In the genomic region with DNA sequence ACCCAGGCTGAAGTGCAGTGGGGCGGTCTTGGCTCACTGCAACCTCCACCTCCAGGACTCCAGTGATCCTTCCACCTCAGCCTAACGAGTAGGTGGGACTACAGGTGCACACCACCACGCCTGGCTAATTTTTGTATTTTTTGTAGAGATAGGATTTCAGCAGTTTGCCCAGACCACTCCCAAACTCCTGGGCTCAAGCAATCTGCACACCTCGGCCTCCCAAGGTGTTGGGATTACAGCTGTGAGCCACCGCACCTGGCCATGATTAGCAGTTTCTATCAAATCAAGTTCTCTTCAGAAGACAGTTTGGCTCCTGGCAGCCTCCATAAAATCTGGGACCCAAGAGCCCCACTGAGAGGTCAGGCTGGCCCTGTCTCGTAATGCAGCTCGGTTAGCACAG, we compare ENCODE assay signal across 23 cellular contexts.
"Had no signal": no experiment of that assay in that cellular context is flagged by ENCODE, and none has a peak within 500 bp of the region (broad histone marks: within the 10 kb centered on the region; RNA-seq: fewer than 3 reads in every experiment).

No MANE protein-coding gene starts in this region.

- H3K27ac ChIP-seq: colonic mucosa, esophagus muscularis mucosa, heart right ventricle, lower lobe of right lung, prostate gland, right atrium auricular region, suprapubic skin, transverse colon, upper lobe of right lung, uterus had no signal

- H3K27me3 ChIP-seq: colonic mucosa, esophagus muscularis mucosa, right atrium auricular region, suprapubic skin, transverse colon, upper lobe of right lung, uterus had no signal

- H3K4me3 Mint-ChIP-seq: dendritic cell treated with granulocyte-macrophage colony-stimulating factor and Interleukin-4, amounts not matched to agents 40 ng/mL and 50 ng/mL, for 4 days; endodermal cell; naive thymus-derived CD8-positive, alpha-beta T cell; stimulated activated naive B cell treated with anti-CD40 and anti-IgM and Interleukin-4, amounts not matched to agents 10 μg/mL and 1 μg/mL and 100 μg/mL, for 72 hours; stimulated activated naive CD8-positive, alpha-beta T cell treated with anti-CD3 and anti-CD28 coated beads, Interleukin-15, Interleukin-2, amounts not matched to agents 100 ng/mL and 50 ng/mL, for 24 hours had no signal

- H3K27me3 Mint-ChIP-seq: dendritic cell treated with granulocyte-macrophage colony-stimulating factor and Interleukin-4, amounts not matched to agents 40 ng/mL and 50 ng/mL, for 4 days; stimulated activated naive CD8-positive, alpha-beta T cell treated with anti-CD3 and anti-CD28 coated beads, Interleukin-15, Interleukin-2, amounts not matched to agents 100 ng/mL and 50 ng/mL, for 24 hours had no signal

- H3K4me1 ChIP-seq: colonic mucosa, esophagus muscularis mucosa, heart right ventricle, lower lobe of right lung, prostate gland, right atrium auricular region, transverse colon, upper lobe of right lung, uterus had no signal

- H3K9me3 Mint-ChIP-seq: dendritic cell treated with granulocyte-macrophage colony-stimulating factor and Interleukin-4, amounts not matched to agents 40 ng/mL and 50 ng/mL, for 4 days; endodermal cell; naive thymus-derived CD8-positive, alpha-beta T cell; stimulated activated naive B cell treated with anti-CD40 and anti-IgM and Interleukin-4, amounts not matched to agents 10 μg/mL and 1 μg/mL and 100 μg/mL, for 72 hours; stimulated activated naive CD8-positive, alpha-beta T cell treated with anti-CD3 and anti-CD28 coated beads, Interleukin-15, Interleukin-2, amounts not matched to agents 100 ng/mL and 50 ng/mL, for 24 hours had no signal

- H3K27ac Mint-ChIP-seq: dendritic cell treated with granulocyte-macrophage colony-stimulating factor and Interleukin-4, amounts not matched to agents 40 ng/mL and 50 ng/mL, for 4 days; endodermal cell; naive thymus-derived CD8-positive, alpha-beta T cell; stimulated activated naive B cell treated with anti-CD40 and anti-IgM and Interleukin-4, amounts not matched to agents 10 μg/mL and 1 μg/mL and 100 μg/mL, for 72 hours; stimulated activated naive CD8-positive, alpha-beta T cell treated with anti-CD3 and anti-CD28 coated beads, Interleukin-15, Interleukin-2, amounts not matched to agents 100 ng/mL and 50 ng/mL, for 24 hours had no signal

- DNase-seq: colonic mucosa; effector CD8-positive, alpha-beta T cell; endodermal cell; foreskin melanocyte; glutamatergic neuron; heart right ventricle; hippocampal formation; left ventricle myocardium superior; lower lobe of right lung; naive thymus-derived CD8-positive, alpha-beta T cell; small intestine; stimulated activated CD4-positive, alpha-beta T cell treated with anti-CD3 and anti-CD28 coated beads, Interleukin-15, amount 100 ng/mL, for 24 hours; stimulated activated CD4-positive, alpha-beta T cell treated with anti-CD3 and anti-CD28 coated beads, Interleukin-2, amount 100 ng/mL, for 48 hours; stimulated activated naive B cell treated with anti-CD40 and anti-IgM and Interleukin-4, amounts not matched to agents 10 μg/mL and 1 μg/mL and 100 μg/mL, for 72 hours; transverse colon; upper lobe of right lung; uterus had no signal

- ATAC-seq: heart right ventricle; left ventricle myocardium superior; lower lobe of right lung; naive thymus-derived CD8-positive, alpha-beta T cell; stimulated activated naive B cell treated with anti-CD40 and anti-IgM and Interleukin-4, amounts not matched to agents 10 μg/mL and 1 μg/mL and 100 μg/mL, for 72 hours; upper lobe of right lung had no signal

- H3K36me3 Mint-ChIP-seq: naive thymus-derived CD8-positive, alpha-beta T cell; stimulated activated naive B cell treated with anti-CD40 and anti-IgM and Interleukin-4, amounts not matched to agents 10 μg/mL and 1 μg/mL and 100 μg/mL, for 72 hours had no signal

- H3K36me3 ChIP-seq: colonic mucosa, esophagus muscularis mucosa, heart right ventricle, lower lobe of right lung, prostate gland, right atrium auricular region, suprapubic skin, transverse colon, upper lobe of right lung, uterus had no signal

- H3K4me3 ChIP-seq: colonic mucosa, esophagus muscularis mucosa, heart right ventricle, lower lobe of right lung, prostate gland, right atrium auricular region, suprapubic skin, transverse colon, upper lobe of right lung, uterus had no signal

- H3K9me3 ChIP-seq: colonic mucosa, esophagus muscularis mucosa, heart right ventricle, lower lobe of right lung, prostate gland, right atrium auricular region, suprapubic skin, transverse colon, upper lobe of right lung, uterus had no signal
